ENCODE assay signal across 9 cellular contexts in the genomic region with DNA sequence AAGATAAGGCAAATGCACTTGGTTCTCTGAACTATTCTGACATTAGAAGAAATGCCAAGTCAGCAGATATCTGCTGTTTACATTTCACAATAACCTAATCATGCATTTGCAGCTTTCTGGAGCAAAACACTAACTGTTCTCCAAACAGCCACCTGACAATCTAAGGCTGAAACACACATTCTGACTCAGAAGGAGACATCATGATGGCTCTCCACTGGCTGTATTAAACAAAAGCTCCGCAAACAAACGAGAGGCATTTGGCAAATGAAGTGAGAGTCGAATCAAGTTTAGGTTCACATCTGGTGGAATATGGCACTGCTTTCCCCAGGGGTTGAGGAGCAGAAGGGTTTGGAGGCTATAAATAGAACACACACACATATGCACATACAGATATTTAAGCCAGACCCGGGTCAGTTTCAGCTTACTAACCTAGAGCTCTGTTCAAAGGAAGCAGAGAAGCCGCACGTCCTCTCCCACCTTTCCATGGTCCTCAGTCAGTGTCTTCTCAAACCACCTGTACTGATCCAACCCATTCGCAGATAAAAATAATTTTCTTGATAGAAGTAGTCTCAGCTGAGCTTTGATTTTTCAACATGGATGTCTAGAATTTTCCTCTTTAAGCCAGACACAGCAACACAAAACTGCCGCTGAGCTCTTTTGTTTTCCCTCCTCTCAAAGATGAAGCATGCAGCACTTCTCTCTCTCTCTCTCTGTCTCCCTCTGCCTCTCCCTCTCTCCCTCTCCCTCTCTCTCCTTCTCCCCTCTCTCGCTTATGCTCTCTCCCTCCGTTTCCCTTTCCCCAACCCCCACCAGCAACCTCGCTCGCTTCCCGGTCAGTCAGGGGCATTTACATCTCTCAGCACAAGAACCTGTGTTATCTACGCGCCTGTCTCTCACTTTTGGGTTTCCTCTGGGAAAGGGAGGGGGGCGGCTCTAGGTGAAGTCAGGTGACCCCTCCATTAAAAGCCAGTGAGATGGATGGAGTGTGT.
DNase-seq lines count a peak whose midpoint lies in the region; FAIRE-seq and TF ChIP-seq lines count a peak whose summit lies in the region.
"Had no signal": no experiment of that assay in that cellular context is flagged by ENCODE, and none has a peak within 500 bp of the region (broad histone marks: within the 10 kb centered on the region; RNA-seq: fewer than 3 reads in every experiment).

No MANE protein-coding gene starts in this region.

- no peak overlapping the region for H3K27ac Mint-ChIP-seq in activated CD4-positive, alpha-beta memory T cell treated with anti-CD3 and anti-CD28 coated beads for 36 hours
- H3K27ac Mint-ChIP-seq: activated naive CD4-positive, alpha-beta T cell treated with anti-CD3 and anti-CD28 coated beads, Interleukin-2, amount 50 U/mL, for 24 hours had no signal

- H3K27me3 Mint-ChIP-seq in activated CD4-positive, alpha-beta memory T cell treated with anti-CD3 and anti-CD28 coated beads for 36 hours = peaks cover 3% of the 10 kb centered on the region
- H3K27me3 Mint-ChIP-seq: activated naive CD4-positive, alpha-beta T cell treated with anti-CD3 and anti-CD28 coated beads, Interleukin-2, amount 50 U/mL, for 24 hours had no signal

- H3K4me1 Mint-ChIP-seq in activated CD4-positive, alpha-beta memory T cell treated with anti-CD3 and anti-CD28 coated beads for 36 hours (ENCODE audit: low read depth) = no peaks in the 10 kb centered on the region
- H3K4me1 Mint-ChIP-seq: activated naive CD4-positive, alpha-beta T cell treated with anti-CD3 and anti-CD28 coated beads, Interleukin-2, amount 50 U/mL, for 24 hours had no signal

- H3K79me1 ChIP-seq in H1 (ENCODE audit: low read depth, low read length) = peaks cover 2% of the 10 kb centered on the region; the same call in 1 of the 2 replicates

- H3K4me2 ChIP-seq in H1 (ENCODE audit: insufficient read depth in 1 of 2, low read depth in 2 of 2, low read length in 2 of 2) (peak overlapping the region; percentile 80 to 93), OCI-LY7 (ENCODE audit: low read length) (no peak overlapping the region)

- H4K8ac ChIP-seq in H1 (ENCODE audit: extremely low read depth, insufficient read depth, low read length) = no peak overlapping the region

- TF ChIP-seq POLR2A in H1 (IDR thresholded peaks at IDR 0.05; ENCODE audit: control extremely low read depth in 1 of 2, low read depth in 2 of 2, low read length in 2 of 2) = peak in 1 of 2 experiments; percentile 41; a peak in 2 of 3 replicates

- intact Hi-C loops in activated CD4-positive, alpha-beta memory T cell treated with anti-CD3 and anti-CD28 coated beads for 36 hours (cut with micrococcal nuclease) = no loop called here
- intact Hi-C loops in OCI-LY7 (cut with micrococcal nuclease; ENCODE audit: unreplicated experiment) = no loop called here

- DNase-seq in EL = peak; percentile 14
- DNase-seq in NCI-H1105 treated with DMSO at 0.1 percent for 48 hours (lab: John Stamatoyannopoulos, UW) = peak; percentile 65
- DNase-seq in H1 (ENCODE audit: low read depth in 1 of 2, low spot score in 2 of 2) = peak; percentile 29 to 66
- DNase-seq in NOMO-1 treated with dmso at 0.1 percent for 144 hours (lab: John Stamatoyannopoulos, UW; ENCODE audit: unreplicated experiment) = no peak
- no peak for DNase-seq in activated CD4-positive, alpha-beta memory T cell treated with anti-CD3 and anti-CD28 coated beads for 36 hours
- DNase-seq in OCI-LY7 (ENCODE audit: low spot score) = no peak
- no peak for DNase-seq in NCI-H446 (lab: John Stamatoyannopoulos, UW)

- H4K20me1 ChIP-seq in H1 (replicated peaks in 1 of 2; ENCODE audit: control insufficient read depth in 1 of 2, insufficient read depth in 2 of 2, low read length in 2 of 2) (no peaks in the 10 kb centered on the region), OCI-LY7 (ENCODE audit: insufficient read depth, low read length) (no peaks in the 10 kb centered on the region)

- CTCF ChIA-PET in H1 (lab: Charles Lee; ENCODE audit: partially characterized antibody) = interaction anchor here (0.6 to 1.6 kb wide), 4 partner anchors 15 to 190 kb away, joined by 3 to 4 read pairs (median 4); no protein-coding TSS in a partner anchor
- CTCF ChIA-PET in activated CD4-positive, alpha-beta memory T cell treated with anti-CD3 and anti-CD28 coated beads for 36 hours (lab: Charles Lee) = no interaction called here
- CTCF ChIA-PET in OCI-LY7 (lab: Charles Lee; ENCODE audit: unreplicated experiment) = no interaction called here

- H4K91ac ChIP-seq in H1 (replicated peaks; ENCODE audit: insufficient read length, low read length) = no peak overlapping the region

- TF ChIP-seq CTCF in H1 (IDR thresholded peaks at IDR 0.05; ENCODE audit: control extremely low read depth in 1 of 3, insufficient read depth in 1 of 3, low read depth in 1 of 3, low read length in 3 of 3) (no peak), OCI-LY7 (conservative IDR thresholded peaks at IDR 0.05; ENCODE audit: low read length) (no peak)

- H3K23me2 ChIP-seq in H1 (ENCODE audit: low read depth, low read length) = peaks cover 14% of the 10 kb centered on the region

- H2BK12ac ChIP-seq in H1 (ENCODE audit: low read depth, low read length) = peak overlapping the region; percentile 61; the same call in 1 of the 2 replicates

- no peak overlapping the region for H2BK20ac ChIP-seq in H1 (ENCODE audit: low read length)

- H3K4me3 Mint-ChIP-seq in activated CD4-positive, alpha-beta memory T cell treated with anti-CD3 and anti-CD28 coated beads for 36 hours = no peak overlapping the region
- H3K4me3 Mint-ChIP-seq: activated naive CD4-positive, alpha-beta T cell treated with anti-CD3 and anti-CD28 coated beads, Interleukin-2, amount 50 U/mL, for 24 hours had no signal

- H2AFZ ChIP-seq in H1 (ENCODE audit: low read length) (peak overlapping the region; percentile 67), OCI-LY7 (ENCODE audit: low read length) (no peak overlapping the region)

- H3K9me3 Mint-ChIP-seq in activated CD4-positive, alpha-beta memory T cell treated with anti-CD3 and anti-CD28 coated beads for 36 hours = no peaks in the 10 kb centered on the region
- H3K9me3 Mint-ChIP-seq: activated naive CD4-positive, alpha-beta T cell treated with anti-CD3 and anti-CD28 coated beads, Interleukin-2, amount 50 U/mL, for 24 hours had no signal

- no peak overlapping the region for H3K23ac ChIP-seq in H1 (ENCODE audit: insufficient read length)

- POLR2A ChIA-PET in H1 (lab: Charles Lee; ENCODE audit: partially characterized antibody) = interaction anchor here (0.6 to 1.8 kb wide), 2 partner anchors 9 to 392 kb away, joined by 3 to 5 read pairs; no protein-coding TSS in a partner anchor
- POLR2A ChIA-PET in activated CD4-positive, alpha-beta memory T cell treated with anti-CD3 and anti-CD28 coated beads for 36 hours (lab: Charles Lee) = interaction anchor here (0.6 kb wide), 1 partner anchor 45 kb away, joined by 3 read pairs; no protein-coding TSS in a partner anchor
- POLR2A ChIA-PET in OCI-LY7 (lab: Charles Lee) = no interaction called here

- no peaks in the 10 kb centered on the region for H3K9me3 ChIP-seq in H1 (ENCODE audit: insufficient read depth in 2 of 2, low read depth in 1 of 2, low read length in 1 of 2)
- H3K9me3 ChIP-seq in muscle layer of duodenum (ENCODE audit: control insufficient read depth in 1 of 2, low read length in 2 of 2) = no peaks in the 10 kb centered on the region
- H3K9me3 ChIP-seq in OCI-LY7 (ENCODE audit: low read length) = no peaks in the 10 kb centered on the region

- no peak overlapping the region for H2BK120ac ChIP-seq in H1 (replicated peaks; ENCODE audit: low read depth, low read length)

- peaks cover 0 to 9% (median 3%) of the 10 kb centered on the region in 4 experiments; a peak in 5 of 7 replicates for H3K4me1 ChIP-seq in H1 (replicated peaks in 1 of 4; ENCODE audit: control insufficient read depth in 3 of 4, insufficient read depth in 4 of 4, low read length in 3 of 4)
- peaks cover 7 to 9% of the 10 kb centered on the region in 2 donors for H3K4me1 ChIP-seq in muscle layer of duodenum (ENCODE audit: control insufficient read depth in 1 of 2, insufficient read depth in 2 of 2, low read length in 2 of 2)
- no peaks in the 10 kb centered on the region for H3K4me1 ChIP-seq in OCI-LY7 (ENCODE audit: insufficient read depth, low read length, poor library complexity, severe bottlenecking)

- no peak for TF ChIP-seq EP300 in H1 (IDR thresholded peaks at IDR 0.05; ENCODE audit: borderline replicate concordance in 1 of 2, low read depth in 2 of 2, low read length in 2 of 2)

- WGBS in H1 (ENCODE audit: extremely low coverage in 1 of 2, insufficient coverage in 1 of 2, insufficient read length in 1 of 2, insufficient replicate concordance in 2 of 2, low coverage in 1 of 2, low lambda C conversion rate in 2 of 2, missing lambda C conversion rate in 1 of 2), 2 experiments = 2% methylated on average over 16 of the region's 16 CpGs; no CpG with 5 or more reads in 1 of the 2 experiments

- peak; percentile 55 for FAIRE-seq in H1 (lab: Jason Lieb, UNC)

- H2BK15ac ChIP-seq in H1 (ENCODE audit: low read length) = peak overlapping the region; percentile 90; the same call in 1 of the 2 replicates

- H2AK5ac ChIP-seq in H1 (ENCODE audit: low read depth, low read length) = no peak overlapping the region

- peak overlapping the region; percentile 68 for H3K18ac ChIP-seq in H1 (ENCODE audit: extremely low read depth, low read length)

- H3K36me3 ChIP-seq in H1 (ENCODE audit: control insufficient read depth in 2 of 4, insufficient read depth in 4 of 4, low read length in 3 of 4) (no peaks in the 10 kb centered on the region), muscle layer of duodenum (ENCODE audit: control insufficient read depth in 1 of 2, insufficient read depth in 2 of 2, low read length in 2 of 2) (no peaks in the 10 kb centered on the region), OCI-LY7 (ENCODE audit: insufficient read depth, low read length) (no peaks in the 10 kb centered on the region)

- no peak overlapping the region for H3K14ac ChIP-seq in H1 (ENCODE audit: insufficient read length)

- H3K9me2 ChIP-seq in OCI-LY7 (ENCODE audit: insufficient read depth, low read length) = no peaks in the 10 kb centered on the region

- H3K27me3 ChIP-seq in H1 (replicated peaks in 1 of 4; ENCODE audit: control insufficient read depth in 3 of 4, extremely low read depth in 1 of 4, insufficient read depth in 3 of 4, low read length in 3 of 4) = no peaks in the 10 kb centered on the region
- H3K27me3 ChIP-seq in muscle layer of duodenum (ENCODE audit: low read depth, low read length) = no peaks in the 10 kb centered on the region

- peak overlapping the region; percentile 46 to 83 (median 70); a peak in 6 of 7 replicates for H3K9ac ChIP-seq in H1 (replicated peaks in 1 of 4; ENCODE audit: extremely low read depth in 1 of 4, low read depth in 3 of 4, low read length in 3 of 4)

- peak; percentile 24 to 26; a peak in 2 of 4 replicates for TF ChIP-seq RAD21 in H1 (IDR thresholded peaks at IDR 0.05 in 1 of 2, conservative IDR thresholded peaks at IDR 0.05 in 1 of 2; ENCODE audit: low read depth in 2 of 2, low read length in 2 of 2)

- H3K36me3 Mint-ChIP-seq in activated CD4-positive, alpha-beta memory T cell treated with anti-CD3 and anti-CD28 coated beads for 36 hours = no peaks in the 10 kb centered on the region
- H3K36me3 Mint-ChIP-seq: activated naive CD4-positive, alpha-beta T cell treated with anti-CD3 and anti-CD28 coated beads, Interleukin-2, amount 50 U/mL, for 24 hours had no signal

- H3K4me3 ChIP-seq in H1 (ENCODE audit: extremely low read depth in 1 of 4, insufficient read depth in 2 of 4, low read depth in 3 of 4, low read length in 4 of 4) = peak overlapping the region; percentile 75 to 94 (median 81)
- H3K4me3 ChIP-seq in muscle layer of duodenum (ENCODE audit: low read depth in 1 of 2, low read length in 2 of 2) = peak overlapping the region; percentile 43 to 54
- H3K4me3 ChIP-seq in OCI-LY7 (ENCODE audit: low read depth, low read length, poor library complexity, severe bottlenecking) = no peak overlapping the region

- H2BK5ac ChIP-seq in H1 (ENCODE audit: low read depth, low read length) = peak overlapping the region; percentile 62; the same call in 1 of the 2 replicates

- H3K79me2 ChIP-seq in H1 (ENCODE audit: control insufficient read depth in 1 of 2, insufficient read depth in 2 of 2, low read length in 2 of 2) = peaks cover 4 to 52% of the 10 kb centered on the region in 2 experiments; a peak in 3 of 4 replicates
- no peaks in the 10 kb centered on the region for H3K79me2 ChIP-seq in OCI-LY7 (ENCODE audit: insufficient read depth, low read depth, low read length)

- BruUV-seq in OCI-LY7 (replicated peaks; lab: Mats Ljungman, UMichigan) = no TSS peak

- no peak overlapping the region for H4K5ac ChIP-seq in H1 (ENCODE audit: insufficient read length, low read depth, low read length)

- H3K4ac ChIP-seq in H1 (replicated peaks; ENCODE audit: insufficient read length, low read depth, low read length) = no peak overlapping the region

- no peak overlapping the region for H3K56ac ChIP-seq in H1 (replicated peaks; ENCODE audit: insufficient read length, low read depth, low read length)

- H3K27ac ChIP-seq in H1 (ENCODE audit: low read depth, low read length) (no peak overlapping the region; the same call in 1 of the 2 replicates), muscle layer of duodenum (ENCODE audit: low read length) (no peak overlapping the region), OCI-LY7 (ENCODE audit: low read depth, low read length, poor library complexity, severe bottlenecking) (no peak overlapping the region)

Comparison
In these comparisons a context has a peak if more than half of its experiments do, and no peak if none do; other contexts are left out.
1. DNase-seq: peak in EL (single experiment), NCI-H1105 treated with DMSO at 0.1 percent for 48 hours (single experiment) and H1 (2 of 2); none in NOMO-1 treated with dmso at 0.1 percent for 144 hours (single experiment), activated CD4-positive, alpha-beta memory T cell treated with anti-CD3 and anti-CD28 coated beads for 36 hours (single experiment), OCI-LY7 (single experiment) and NCI-H446 (0 of 2).